In the genomic region with DNA sequence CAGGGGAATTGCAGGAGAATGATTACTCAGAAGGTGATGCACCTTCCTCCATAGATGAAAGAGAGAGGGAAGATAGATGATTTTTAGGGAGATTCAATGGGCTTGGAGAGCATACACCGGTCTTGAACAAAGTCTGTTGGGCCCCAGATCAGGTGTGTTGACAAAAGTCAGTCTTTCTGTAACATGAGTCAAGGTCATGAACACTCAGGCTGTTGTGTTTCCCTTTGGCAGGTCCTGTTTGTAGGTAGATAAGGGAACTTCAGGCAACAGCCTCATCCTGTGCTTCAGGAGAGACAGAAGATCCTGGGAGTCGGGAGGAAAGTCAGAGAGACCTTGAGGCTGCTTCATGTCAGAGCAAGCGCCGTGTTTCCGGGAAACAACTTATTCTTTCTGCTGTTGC, we compare ENCODE assay signal across 1 cellular context.
TF ChIP-seq lines count a peak whose summit lies in the region.

No MANE protein-coding gene starts in this region.

TF ChIP-seq in HepG2, 621 proteins besides CTCF, POLR2A, EP300 and RAD21 (continued from another document):
- TF ChIP-seq PBX2 (CRISPR knock-in tag; IDR thresholded peaks at IDR 0.05) (no peak), FOXO1 (CRISPR knock-in tag; IDR thresholded peaks at IDR 0.05) (peak; percentile 71; the same call in 1 of the 2 replicates), ZNF550 (CRISPR knock-in tag; IDR thresholded peaks at IDR 0.05; ENCODE audit: borderline replicate concordance) (no peak), RFX3 (CRISPR knock-in tag; IDR thresholded peaks at IDR 0.05) (no peak), NFRKB (IDR thresholded peaks at IDR 0.05) (no peak), PPARG (CRISPR knock-in tag; conservative IDR thresholded peaks at IDR 0.05) (peak; percentile 87), ZEB1 (IDR thresholded peaks at IDR 0.05; ENCODE audit: insufficient replicate concordance, low read depth) (peak; percentile 68), LCORL (IDR thresholded peaks at IDR 0.05) (no peak), LCORL (CRISPR knock-in tag; IDR thresholded peaks at IDR 0.05) (0 out of 2 replicates have a peak, but pooled peaks have one; percentile 14), SOX6 (IDR thresholded peaks at IDR 0.05) (no peak), SOX6 (CRISPR knock-in tag; IDR thresholded peaks at IDR 0.05) (peak; percentile 62; the same call in 1 of the 2 replicates), NR2F6 (IDR thresholded peaks at IDR 0.05) (peak; percentile 18; the same call in 1 of the 2 replicates), NR2F6 (CRISPR knock-in tag; IDR thresholded peaks at IDR 0.05) (0 out of 2 replicates have a peak, but pooled peaks have one; percentile 42), NCOA2 (CRISPR knock-in tag; IDR thresholded peaks at IDR 0.05) (0 out of 2 replicates have a peak, but pooled peaks have one; percentile 16), ZBTB3 (CRISPR knock-in tag; IDR thresholded peaks at IDR 0.05; ENCODE audit: borderline replicate concordance, low read depth) (no peak), ZNF569 (CRISPR knock-in tag; IDR thresholded peaks at IDR 0.05; ENCODE audit: borderline replicate concordance) (no peak), SOX13 (IDR thresholded peaks at IDR 0.05) (no peak), SOX13 (CRISPR knock-in tag; conservative IDR thresholded peaks at IDR 0.05 in 1 of 2, IDR thresholded peaks at IDR 0.05 in 1 of 2) (peak in 1 of 2 experiments; percentile 56; a peak in 1 of 4 replicates), SNAPC2 (CRISPR knock-in tag; IDR thresholded peaks at IDR 0.05) (no peak), GTF2F1 (IDR thresholded peaks at IDR 0.05; ENCODE audit: low read length) (no peak), HNF4G (IDR thresholded peaks at IDR 0.05; ENCODE audit: borderline replicate concordance, low read depth, low read length) (peak; percentile 41; the same call in 1 of the 2 replicates), HNF4G (CRISPR knock-in tag; IDR thresholded peaks at IDR 0.05; ENCODE audit: borderline replicate concordance, low read depth) (no peak), HOXD1 (CRISPR knock-in tag; IDR thresholded peaks at IDR 0.05) (no peak), ZNF260 (CRISPR knock-in tag; IDR thresholded peaks at IDR 0.05; ENCODE audit: borderline replicate concordance, low read depth) (no peak), RXRB (CRISPR knock-in tag; IDR thresholded peaks at IDR 0.05; ENCODE audit: borderline replicate concordance) (peak; percentile 87), ZNF574 (CRISPR knock-in tag; IDR thresholded peaks at IDR 0.05) (0 out of 2 replicates have a peak, but pooled peaks have one; percentile 18), SOX5 (CRISPR knock-in tag; IDR thresholded peaks at IDR 0.05; ENCODE audit: borderline replicate concordance) (peak; percentile 34; the same call in 1 of the 2 replicates), GATAD2A (CRISPR knock-in tag; IDR thresholded peaks at IDR 0.05) (peak; percentile 47; the same call in 1 of the 2 replicates), HDAC2 (CRISPR knock-in tag; IDR thresholded peaks at IDR 0.05) (peak; percentile 44; the same call in 1 of the 2 replicates), KLF15 (CRISPR knock-in tag; IDR thresholded peaks at IDR 0.05; ENCODE audit: borderline replicate concordance) (no peak)
- TF ChIP-seq, protein P1, sequence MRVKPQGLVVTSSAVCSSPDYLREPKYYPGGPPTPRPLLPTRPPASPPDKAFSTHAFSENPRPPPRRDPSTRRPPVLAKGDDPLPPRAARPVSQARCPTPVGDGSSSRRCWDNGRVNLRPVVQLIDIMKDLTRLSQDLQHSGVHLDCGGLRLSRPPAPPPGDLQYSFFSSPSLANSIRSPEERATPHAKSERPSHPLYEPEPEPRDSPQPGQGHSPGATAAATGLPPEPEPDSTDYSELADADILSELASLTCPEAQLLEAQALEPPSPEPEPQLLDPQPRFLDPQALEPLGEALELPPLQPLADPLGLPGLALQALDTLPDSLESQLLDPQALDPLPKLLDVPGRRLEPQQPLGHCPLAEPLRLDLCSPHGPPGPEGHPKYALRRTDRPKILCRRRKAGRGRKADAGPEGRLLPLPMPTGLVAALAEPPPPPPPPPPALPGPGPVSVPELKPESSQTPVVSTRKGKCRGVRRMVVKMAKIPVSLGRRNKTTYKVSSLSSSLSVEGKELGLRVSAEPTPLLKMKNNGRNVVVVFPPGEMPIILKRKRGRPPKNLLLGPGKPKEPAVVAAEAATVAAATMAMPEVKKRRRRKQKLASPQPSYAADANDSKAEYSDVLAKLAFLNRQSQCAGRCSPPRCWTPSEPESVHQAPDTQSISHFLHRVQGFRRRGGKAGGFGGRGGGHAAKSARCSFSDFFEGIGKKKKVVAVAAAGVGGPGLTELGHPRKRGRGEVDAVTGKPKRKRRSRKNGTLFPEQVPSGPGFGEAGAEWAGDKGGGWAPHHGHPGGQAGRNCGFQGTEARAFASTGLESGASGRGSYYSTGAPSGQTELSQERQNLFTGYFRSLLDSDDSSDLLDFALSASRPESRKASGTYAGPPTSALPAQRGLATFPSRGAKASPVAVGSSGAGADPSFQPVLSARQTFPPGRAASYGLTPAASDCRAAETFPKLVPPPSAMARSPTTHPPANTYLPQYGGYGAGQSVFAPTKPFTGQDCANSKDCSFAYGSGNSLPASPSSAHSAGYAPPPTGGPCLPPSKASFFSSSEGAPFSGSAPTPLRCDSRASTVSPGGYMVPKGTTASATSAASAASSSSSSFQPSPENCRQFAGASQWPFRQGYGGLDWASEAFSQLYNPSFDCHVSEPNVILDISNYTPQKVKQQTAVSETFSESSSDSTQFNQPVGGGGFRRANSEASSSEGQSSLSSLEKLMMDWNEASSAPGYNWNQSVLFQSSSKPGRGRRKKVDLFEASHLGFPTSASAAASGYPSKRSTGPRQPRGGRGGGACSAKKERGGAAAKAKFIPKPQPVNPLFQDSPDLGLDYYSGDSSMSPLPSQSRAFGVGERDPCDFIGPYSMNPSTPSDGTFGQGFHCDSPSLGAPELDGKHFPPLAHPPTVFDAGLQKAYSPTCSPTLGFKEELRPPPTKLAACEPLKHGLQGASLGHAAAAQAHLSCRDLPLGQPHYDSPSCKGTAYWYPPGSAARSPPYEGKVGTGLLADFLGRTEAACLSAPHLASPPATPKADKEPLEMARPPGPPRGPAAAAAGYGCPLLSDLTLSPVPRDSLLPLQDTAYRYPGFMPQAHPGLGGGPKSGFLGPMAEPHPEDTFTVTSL (CRISPR knock-in tag; IDR thresholded peaks at IDR 0.05; ENCODE audit: borderline replicate concordance) = 0 out of 2 replicates have a peak, but pooled peaks have one; percentile 37
- TF ChIP-seq, protein P2, sequence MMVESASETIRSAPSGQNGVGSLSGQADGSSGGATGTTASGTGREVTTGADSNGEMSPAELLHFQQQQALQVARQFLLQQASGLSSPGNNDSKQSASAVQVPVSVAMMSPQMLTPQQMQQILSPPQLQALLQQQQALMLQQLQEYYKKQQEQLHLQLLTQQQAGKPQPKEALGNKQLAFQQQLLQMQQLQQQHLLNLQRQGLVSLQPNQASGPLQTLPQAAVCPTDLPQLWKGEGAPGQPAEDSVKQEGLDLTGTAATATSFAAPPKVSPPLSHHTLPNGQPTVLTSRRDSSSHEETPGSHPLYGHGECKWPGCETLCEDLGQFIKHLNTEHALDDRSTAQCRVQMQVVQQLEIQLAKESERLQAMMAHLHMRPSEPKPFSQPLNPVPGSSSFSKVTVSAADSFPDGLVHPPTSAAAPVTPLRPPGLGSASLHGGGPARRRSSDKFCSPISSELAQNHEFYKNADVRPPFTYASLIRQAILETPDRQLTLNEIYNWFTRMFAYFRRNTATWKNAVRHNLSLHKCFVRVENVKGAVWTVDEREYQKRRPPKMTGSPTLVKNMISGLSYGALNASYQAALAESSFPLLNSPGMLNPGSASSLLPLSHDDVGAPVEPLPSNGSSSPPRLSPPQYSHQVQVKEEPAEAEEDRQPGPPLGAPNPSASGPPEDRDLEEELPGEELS (CRISPR knock-in tag; IDR thresholded peaks at IDR 0.05) = peak; percentile 70
- TF ChIP-seq, protein P3, sequence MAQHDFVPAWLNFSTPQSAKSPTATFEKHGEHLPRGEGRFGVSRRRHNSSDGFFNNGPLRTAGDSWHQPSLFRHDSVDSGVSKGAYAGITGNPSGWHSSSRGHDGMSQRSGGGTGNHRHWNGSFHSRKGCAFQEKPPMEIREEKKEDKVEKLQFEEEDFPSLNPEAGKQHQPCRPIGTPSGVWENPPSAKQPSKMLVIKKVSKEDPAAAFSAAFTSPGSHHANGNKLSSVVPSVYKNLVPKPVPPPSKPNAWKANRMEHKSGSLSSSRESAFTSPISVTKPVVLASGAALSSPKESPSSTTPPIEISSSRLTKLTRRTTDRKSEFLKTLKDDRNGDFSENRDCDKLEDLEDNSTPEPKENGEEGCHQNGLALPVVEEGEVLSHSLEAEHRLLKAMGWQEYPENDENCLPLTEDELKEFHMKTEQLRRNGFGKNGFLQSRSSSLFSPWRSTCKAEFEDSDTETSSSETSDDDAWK (CRISPR knock-in tag; IDR thresholded peaks at IDR 0.05) = no peak
